In the genomic region with DNA sequence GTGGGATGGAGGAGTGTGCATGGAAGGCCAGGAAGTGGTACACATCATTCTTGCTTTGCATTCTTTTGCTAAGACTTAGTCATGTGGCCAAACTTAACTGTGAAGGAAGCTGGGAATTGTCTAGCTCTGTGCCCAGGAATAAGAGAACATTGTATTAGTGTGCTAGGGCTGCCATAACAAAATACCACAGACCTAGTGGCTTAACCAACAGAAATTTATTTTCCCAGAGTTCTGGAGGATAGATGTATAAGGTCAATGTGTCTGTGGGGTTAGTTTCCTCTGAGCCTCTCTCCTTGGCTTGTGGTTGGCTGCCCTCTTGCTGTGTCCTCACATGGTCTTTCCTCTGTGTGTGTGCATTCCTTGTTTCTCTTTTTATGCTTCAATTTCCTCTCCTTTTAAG, we compare ENCODE assay signal across 18 cellular contexts. TPM values are rescaled to one million over a fixed set of nuclear protein-coding genes. Genes with fewer than 3 reads are reported as not detected.
DNase-seq lines count a peak whose midpoint lies in the region; ATAC-seq and TF ChIP-seq lines count a peak whose summit lies in the region.
"Had no signal": no experiment of that assay in that cellular context is flagged by ENCODE, and none has a peak within 500 bp of the region (broad histone marks: within the 10 kb centered on the region; RNA-seq: fewer than 3 reads in every experiment).

No MANE protein-coding gene starts in this region.

- H3K4me3 ChIP-seq in dorsolateral prefrontal cortex: no peak overlapping the region
- H3K4me3 ChIP-seq in left lung: no peak overlapping the region
- H3K4me3 ChIP-seq: mucosa of descending colon had no signal

- no peak for ATAC-seq in left lung
- ATAC-seq: mucosa of descending colon had no signal

- H3K27ac ChIP-seq in dorsolateral prefrontal cortex (peak overlapping the region in 56 of 59 donors; percentile 1 to 89 (median 67)), left lung (no peak overlapping the region)

- peaks cover 0 to 10% of the 10 kb centered on the region in 2 donors for H3K36me3 ChIP-seq in left lung

- H3K9me3 ChIP-seq in left lung: no peaks in the 10 kb centered on the region
- H3K9me3 ChIP-seq: mucosa of descending colon, SK-N-SH had no signal

- H3K4me1 ChIP-seq in left lung: peaks cover 0 to 16% of the 10 kb centered on the region in 2 donors

- DNase-seq in EH (ENCODE audit: low read depth) (peak; percentile 60), RPMI7951 (ENCODE audit: low read depth) (peak; percentile 43), dorsolateral prefrontal cortex (no peak), renal cortical epithelial cell (ENCODE audit: low read depth) (peak; percentile 76), amygdala (lab: John Stamatoyannopoulos, UW) (no peak), middle frontal gyrus (ENCODE audit: extremely low spot score, low spot score) (no peak), SW480 (ENCODE audit: low spot score) (no peak), left lung (no peak)
- DNase-seq: activated effector memory CD4-positive, alpha-beta T cell treated with Interleukin-2 at 50 U/mL for 16 hours; CD4-positive, CD25-positive, alpha-beta regulatory T cell; DMS79; Kasumi-1; mucosa of descending colon; NCI-H1105 treated with DMSO at 0.1 percent for 48 hours; NCI-H69; occipital lobe; SK-N-SH; stimulated activated CD4-positive, alpha-beta T cell treated with anti-CD3 and anti-CD28 coated beads, Interleukin-1b, Interleukin-23, amount 100 ng/mL, for 48 hours had no signal

- no peak for TF ChIP-seq CTCF in dorsolateral prefrontal cortex (IDR thresholded peaks at IDR 0.05 in 54 of 56, conservative IDR thresholded peaks at IDR 0.05 in 2 of 56; ENCODE audit: low read depth in 1 of 56, partially characterized antibody in 56 of 56)
- no peak for TF ChIP-seq CTCF in left lung (IDR thresholded peaks at IDR 0.05)

- H3K27me3 ChIP-seq in dorsolateral prefrontal cortex: no peaks in the 10 kb centered on the region
- no peaks in the 10 kb centered on the region for H3K27me3 ChIP-seq in left lung

- intact Hi-C loops in dorsolateral prefrontal cortex (cut with DNase I) (no loop called here), left lung (cut with DNase I) (no loop called here)

RNA-seq across cellular contexts. Expression of a gene that starts 32.4 kb away (rescaled TPM):
- 35.2 and 44.0 TPM in 2 replicates for total RNA-seq in RPMI7951 (2014; rRNA removed; shearing (Covaris generic))
- total RNA-seq in dorsolateral prefrontal cortex: 100 to 1,000 TPM in 109 of 120 experiments, 10 to 100 TPM in 11; 79.8 to 197 (median 130) TPM
- total RNA-seq in renal cortical epithelial cell: 66.7 and 147 TPM in 2 replicates
- 100 to 1,000 TPM in 1 of 2 donors, 10 to 100 TPM in 1; 72.5 to 112 TPM for total RNA-seq in left lung

Comparison
In these comparisons a context has a peak if more than half of its experiments do, and no peak if none do; other contexts are left out.
1. DNase-seq: peak in EH (single experiment), RPMI7951 (single experiment) and renal cortical epithelial cell (single experiment); none in dorsolateral prefrontal cortex (0 of 10), amygdala (0 of 56), middle frontal gyrus (single experiment), SW480 (single experiment) and left lung (0 of 2).
2. H3K27ac ChIP-seq: peak in dorsolateral prefrontal cortex (56 of 59); none in left lung (0 of 2).